In genomic region chr12:47829584-47829983, GRCh38 we compare ENCODE assay signal across 2 cellular contexts.
TF ChIP-seq lines count a peak whose summit lies in the region.

No MANE protein-coding gene starts in this region.

TF ChIP-seq in SK-N-SH, 30 proteins besides CTCF, POLR2A, EP300 and RAD21 (continued from another document):
- TF ChIP-seq, protein P1, sequence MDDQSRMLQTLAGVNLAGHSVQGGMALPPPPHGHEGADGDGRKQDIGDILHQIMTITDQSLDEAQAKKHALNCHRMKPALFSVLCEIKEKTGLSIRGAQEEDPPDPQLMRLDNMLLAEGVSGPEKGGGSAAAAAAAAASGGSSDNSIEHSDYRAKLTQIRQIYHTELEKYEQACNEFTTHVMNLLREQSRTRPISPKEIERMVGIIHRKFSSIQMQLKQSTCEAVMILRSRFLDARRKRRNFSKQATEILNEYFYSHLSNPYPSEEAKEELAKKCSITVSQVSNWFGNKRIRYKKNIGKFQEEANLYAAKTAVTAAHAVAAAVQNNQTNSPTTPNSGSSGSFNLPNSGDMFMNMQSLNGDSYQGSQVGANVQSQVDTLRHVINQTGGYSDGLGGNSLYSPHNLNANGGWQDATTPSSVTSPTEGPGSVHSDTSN (IDR thresholded peaks at IDR 0.05), result no peak
- TF ChIP-seq, protein P2, sequence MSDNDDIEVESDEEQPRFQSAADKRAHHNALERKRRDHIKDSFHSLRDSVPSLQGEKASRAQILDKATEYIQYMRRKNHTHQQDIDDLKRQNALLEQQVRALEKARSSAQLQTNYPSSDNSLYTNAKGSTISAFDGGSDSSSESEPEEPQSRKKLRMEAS (IDR thresholded peaks at IDR 0.05; ENCODE audit: low read depth), result no peak
- TF ChIP-seq ELF1 (IDR thresholded peaks at IDR 0.05) (no peak), RXRA (IDR thresholded peaks at IDR 0.05; ENCODE audit: borderline replicate concordance, low read depth) (no peak)
- TF ChIP-seq, protein P3, sequence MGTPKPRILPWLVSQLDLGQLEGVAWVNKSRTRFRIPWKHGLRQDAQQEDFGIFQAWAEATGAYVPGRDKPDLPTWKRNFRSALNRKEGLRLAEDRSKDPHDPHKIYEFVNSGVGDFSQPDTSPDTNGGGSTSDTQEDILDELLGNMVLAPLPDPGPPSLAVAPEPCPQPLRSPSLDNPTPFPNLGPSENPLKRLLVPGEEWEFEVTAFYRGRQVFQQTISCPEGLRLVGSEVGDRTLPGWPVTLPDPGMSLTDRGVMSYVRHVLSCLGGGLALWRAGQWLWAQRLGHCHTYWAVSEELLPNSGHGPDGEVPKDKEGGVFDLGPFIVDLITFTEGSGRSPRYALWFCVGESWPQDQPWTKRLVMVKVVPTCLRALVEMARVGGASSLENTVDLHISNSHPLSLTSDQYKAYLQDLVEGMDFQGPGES (IDR thresholded peaks at IDR 0.05; ENCODE audit: low read depth, low read length), result no peak

TF ChIP-seq in SK-N-SH treated with all-trans-retinoic acid at 6 μM for 48 hours, 23 proteins besides CTCF, POLR2A, EP300 and RAD21:
- TF ChIP-seq, protein P4, sequence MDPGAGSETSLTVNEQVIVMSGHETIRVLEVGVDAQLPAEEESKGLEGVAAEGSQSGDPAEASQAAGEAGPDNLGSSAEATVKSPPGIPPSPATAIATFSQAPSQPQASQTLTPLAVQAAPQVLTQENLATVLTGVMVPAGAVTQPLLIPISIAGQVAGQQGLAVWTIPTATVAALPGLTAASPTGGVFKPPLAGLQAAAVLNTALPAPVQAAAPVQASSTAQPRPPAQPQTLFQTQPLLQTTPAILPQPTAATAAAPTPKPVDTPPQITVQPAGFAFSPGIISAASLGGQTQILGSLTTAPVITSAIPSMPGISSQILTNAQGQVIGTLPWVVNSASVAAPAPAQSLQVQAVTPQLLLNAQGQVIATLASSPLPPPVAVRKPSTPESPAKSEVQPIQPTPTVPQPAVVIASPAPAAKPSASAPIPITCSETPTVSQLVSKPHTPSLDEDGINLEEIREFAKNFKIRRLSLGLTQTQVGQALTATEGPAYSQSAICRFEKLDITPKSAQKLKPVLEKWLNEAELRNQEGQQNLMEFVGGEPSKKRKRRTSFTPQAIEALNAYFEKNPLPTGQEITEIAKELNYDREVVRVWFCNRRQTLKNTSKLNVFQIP (CRISPR knock-in tag; IDR thresholded peaks at IDR 0.05; ENCODE audit: borderline replicate concordance, low read depth), result no peak
- TF ChIP-seq PPARA (CRISPR knock-in tag; IDR thresholded peaks at IDR 0.05; ENCODE audit: borderline replicate concordance) (no peak), ZFP30 (CRISPR knock-in tag; IDR thresholded peaks at IDR 0.05) (no peak), GLIS3 (CRISPR knock-in tag; IDR thresholded peaks at IDR 0.05) (no peak), RARB (CRISPR knock-in tag; IDR thresholded peaks at IDR 0.05) (no peak)
- TF ChIP-seq, protein P5, sequence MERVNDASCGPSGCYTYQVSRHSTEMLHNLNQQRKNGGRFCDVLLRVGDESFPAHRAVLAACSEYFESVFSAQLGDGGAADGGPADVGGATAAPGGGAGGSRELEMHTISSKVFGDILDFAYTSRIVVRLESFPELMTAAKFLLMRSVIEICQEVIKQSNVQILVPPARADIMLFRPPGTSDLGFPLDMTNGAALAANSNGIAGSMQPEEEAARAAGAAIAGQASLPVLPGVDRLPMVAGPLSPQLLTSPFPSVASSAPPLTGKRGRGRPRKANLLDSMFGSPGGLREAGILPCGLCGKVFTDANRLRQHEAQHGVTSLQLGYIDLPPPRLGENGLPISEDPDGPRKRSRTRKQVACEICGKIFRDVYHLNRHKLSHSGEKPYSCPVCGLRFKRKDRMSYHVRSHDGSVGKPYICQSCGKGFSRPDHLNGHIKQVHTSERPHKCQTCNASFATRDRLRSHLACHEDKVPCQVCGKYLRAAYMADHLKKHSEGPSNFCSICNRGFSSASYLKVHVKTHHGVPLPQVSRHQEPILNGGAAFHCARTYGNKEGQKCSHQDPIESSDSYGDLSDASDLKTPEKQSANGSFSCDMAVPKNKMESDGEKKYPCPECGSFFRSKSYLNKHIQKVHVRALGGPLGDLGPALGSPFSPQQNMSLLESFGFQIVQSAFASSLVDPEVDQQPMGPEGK (CRISPR knock-in tag; IDR thresholded peaks at IDR 0.05; ENCODE audit: borderline replicate concordance), result no peak
